In the genomic region with DNA sequence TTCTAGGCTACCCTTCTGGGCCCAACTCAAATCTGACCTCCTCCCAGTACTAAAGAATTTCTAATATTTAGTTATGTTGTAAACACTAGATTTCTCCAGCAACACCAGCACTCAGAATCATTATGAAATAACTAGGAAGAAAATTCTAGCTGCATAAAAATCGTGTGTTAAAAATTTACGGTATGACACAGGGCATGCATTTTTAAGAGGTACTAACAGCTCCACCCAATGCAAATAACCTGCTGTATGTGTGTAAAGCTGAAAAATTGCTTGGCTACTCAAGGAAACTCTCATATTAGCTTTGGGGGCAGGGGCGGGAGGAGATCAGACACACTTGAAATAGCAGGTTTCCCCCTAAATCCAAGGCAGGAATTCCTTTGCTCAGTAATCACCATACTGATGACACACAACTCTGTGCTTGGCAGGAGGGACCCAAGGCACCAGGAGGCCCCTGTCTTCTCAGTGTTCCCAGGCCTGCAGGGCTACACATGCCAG, we compare ENCODE assay signal across 17 cellular contexts. TPM values are rescaled to one million over a fixed set of nuclear protein-coding genes. Genes with fewer than 3 reads are reported as not detected.
A peak's percentile ranks its signal among the peaks of the same experiment; 100 is the strongest.
DNase-seq lines count a peak whose midpoint lies in the region; ATAC-seq and TF ChIP-seq lines count a peak whose summit lies in the region.
"Had no signal": no experiment of that assay in that cellular context is flagged by ENCODE, and none has a peak within 500 bp of the region (broad histone marks: within the 10 kb centered on the region; RNA-seq: fewer than 3 reads in every experiment).

No MANE protein-coding gene starts in this region.

- peak overlapping the region; percentile 21 for H3K4me3 Mint-ChIP-seq in T-helper 2 cell treated with Interferon-gamma antibody and Interleukin-4, amounts not matched to agents 5 μg/mL and 100 μg/mL, for 36 hours
- H3K4me3 Mint-ChIP-seq in stimulated activated effector memory CD8-positive, alpha-beta T cell treated with anti-CD3 and anti-CD28 coated beads, Interleukin-12 subunit alpha, Interleukin-12 subunit beta, amount 100 ng/mL, for 72 hours, result no peak overlapping the region
- H3K4me3 Mint-ChIP-seq: activated T-cell treated with anti-CD3 and anti-CD28 coated beads, Interleukin-2, amount 50 U/mL, for 72 hours; H9; nephron progenitor cell had no signal

- no peak for DNase-seq in T-helper 2 cell treated with Interferon-gamma antibody and Interleukin-4, amounts not matched to agents 5 μg/mL and 100 μg/mL, for 36 hours (ENCODE audit: low spot score)
- DNase-seq in T-helper 2 cell (no peak), foreskin keratinocyte (no peak), NCI-H146 (lab: John Stamatoyannopoulos, UW) (no peak)
- no peak for DNase-seq in stimulated activated effector memory CD8-positive, alpha-beta T cell treated with anti-CD3 and anti-CD28 coated beads, Interleukin-12 subunit alpha, Interleukin-12 subunit beta, amount 100 ng/mL, for 72 hours (ENCODE audit: low spot score in 2 of 2)
- DNase-seq: activated T-cell treated with anti-CD3 and anti-CD28 coated beads, Interleukin-2, amount 50 U/mL, for 72 hours; central memory CD4-positive, alpha-beta T cell; H9; NCI-H1930; NCI-H82; nephron progenitor cell had no signal

- no peaks in the 10 kb centered on the region for H3K27me3 Mint-ChIP-seq in T-helper 2 cell treated with Interferon-gamma antibody and Interleukin-4, amounts not matched to agents 5 μg/mL and 100 μg/mL, for 36 hours (ENCODE audit: low read depth)

- no peaks in the 10 kb centered on the region for H3K9me3 Mint-ChIP-seq in T-helper 2 cell treated with Interferon-gamma antibody and Interleukin-4, amounts not matched to agents 5 μg/mL and 100 μg/mL, for 36 hours
- no peaks in the 10 kb centered on the region for H3K9me3 Mint-ChIP-seq in stimulated activated effector memory CD8-positive, alpha-beta T cell treated with anti-CD3 and anti-CD28 coated beads, Interleukin-12 subunit alpha, Interleukin-12 subunit beta, amount 100 ng/mL, for 72 hours
- H3K9me3 Mint-ChIP-seq: activated T-cell treated with anti-CD3 and anti-CD28 coated beads, Interleukin-2, amount 50 U/mL, for 72 hours; H9; nephron progenitor cell had no signal

- H3K36me3 Mint-ChIP-seq in T-helper 2 cell treated with Interferon-gamma antibody and Interleukin-4, amounts not matched to agents 5 μg/mL and 100 μg/mL, for 36 hours (ENCODE audit: low read depth), result peaks cover 61% of the 10 kb centered on the region
- H3K36me3 Mint-ChIP-seq in stimulated activated effector memory CD8-positive, alpha-beta T cell treated with anti-CD3 and anti-CD28 coated beads, Interleukin-12 subunit alpha, Interleukin-12 subunit beta, amount 100 ng/mL, for 72 hours, result peaks cover 83% of the 10 kb centered on the region

- no peaks in the 10 kb centered on the region for H3K27me3 ChIP-seq in foreskin keratinocyte

- no peak for TF ChIP-seq CTCF in foreskin keratinocyte (conservative IDR thresholded peaks at IDR 0.05)

- no peak overlapping the region for H3K27ac ChIP-seq in foreskin keratinocyte
- H3K27ac ChIP-seq: 22Rv1, skin epidermis, thoracic aorta had no signal

- peak overlapping the region; percentile 82 for H3K27ac Mint-ChIP-seq in T-helper 2 cell treated with Interferon-gamma antibody and Interleukin-4, amounts not matched to agents 5 μg/mL and 100 μg/mL, for 36 hours
- H3K27ac Mint-ChIP-seq in stimulated activated effector memory CD8-positive, alpha-beta T cell treated with anti-CD3 and anti-CD28 coated beads, Interleukin-12 subunit alpha, Interleukin-12 subunit beta, amount 100 ng/mL, for 72 hours, result peak overlapping the region; percentile 40
- H3K27ac Mint-ChIP-seq: activated T-cell treated with anti-CD3 and anti-CD28 coated beads, Interleukin-2, amount 50 U/mL, for 72 hours; nephron progenitor cell had no signal

- H3K4me1 Mint-ChIP-seq in T-helper 2 cell treated with Interferon-gamma antibody and Interleukin-4, amounts not matched to agents 5 μg/mL and 100 μg/mL, for 36 hours (ENCODE audit: low read depth), result peaks cover 54% of the 10 kb centered on the region
- peaks cover 42% of the 10 kb centered on the region for H3K4me1 Mint-ChIP-seq in stimulated activated effector memory CD8-positive, alpha-beta T cell treated with anti-CD3 and anti-CD28 coated beads, Interleukin-12 subunit alpha, Interleukin-12 subunit beta, amount 100 ng/mL, for 72 hours
- H3K4me1 Mint-ChIP-seq: H9, nephron progenitor cell had no signal

- ATAC-seq in SK-N-SH treated with all-trans-retinoic acid at 6 μM for 48 hours, result peak; percentile 19; the same call in 2 of the 3 replicates
- peak; percentile 46 for ATAC-seq in foreskin keratinocyte
- no peak for ATAC-seq in stimulated activated effector memory CD8-positive, alpha-beta T cell treated with anti-CD3 and anti-CD28 coated beads, Interleukin-12 subunit alpha, Interleukin-12 subunit beta, amount 100 ng/mL, for 72 hours
- ATAC-seq in HG02588 (IDR thresholded peaks at IDR 0.05; ENCODE audit: unreplicated experiment), result no peak
- no peak for ATAC-seq in HG03097 (IDR thresholded peaks at IDR 0.05; ENCODE audit: low FRiP score, unreplicated experiment)
- ATAC-seq: activated T-cell treated with anti-CD3 and anti-CD28 coated beads, Interleukin-2, amount 50 U/mL, for 72 hours had no signal

- no peaks in the 10 kb centered on the region for H3K4me1 ChIP-seq in foreskin keratinocyte

TF ChIP-seq in SK-N-SH treated with all-trans-retinoic acid at 6 μM for 48 hours, 23 proteins besides CTCF, POLR2A, EP300 and RAD21:
- TF ChIP-seq, protein P1, sequence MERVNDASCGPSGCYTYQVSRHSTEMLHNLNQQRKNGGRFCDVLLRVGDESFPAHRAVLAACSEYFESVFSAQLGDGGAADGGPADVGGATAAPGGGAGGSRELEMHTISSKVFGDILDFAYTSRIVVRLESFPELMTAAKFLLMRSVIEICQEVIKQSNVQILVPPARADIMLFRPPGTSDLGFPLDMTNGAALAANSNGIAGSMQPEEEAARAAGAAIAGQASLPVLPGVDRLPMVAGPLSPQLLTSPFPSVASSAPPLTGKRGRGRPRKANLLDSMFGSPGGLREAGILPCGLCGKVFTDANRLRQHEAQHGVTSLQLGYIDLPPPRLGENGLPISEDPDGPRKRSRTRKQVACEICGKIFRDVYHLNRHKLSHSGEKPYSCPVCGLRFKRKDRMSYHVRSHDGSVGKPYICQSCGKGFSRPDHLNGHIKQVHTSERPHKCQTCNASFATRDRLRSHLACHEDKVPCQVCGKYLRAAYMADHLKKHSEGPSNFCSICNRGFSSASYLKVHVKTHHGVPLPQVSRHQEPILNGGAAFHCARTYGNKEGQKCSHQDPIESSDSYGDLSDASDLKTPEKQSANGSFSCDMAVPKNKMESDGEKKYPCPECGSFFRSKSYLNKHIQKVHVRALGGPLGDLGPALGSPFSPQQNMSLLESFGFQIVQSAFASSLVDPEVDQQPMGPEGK (CRISPR knock-in tag; IDR thresholded peaks at IDR 0.05; ENCODE audit: borderline replicate concordance), result no peak
- TF ChIP-seq OSR1 (CRISPR knock-in tag; IDR thresholded peaks at IDR 0.05) (no peak), RARB (CRISPR knock-in tag; IDR thresholded peaks at IDR 0.05) (no peak), ZNF8 (CRISPR knock-in tag; IDR thresholded peaks at IDR 0.05) (no peak), TSHZ2 (CRISPR knock-in tag; IDR thresholded peaks at IDR 0.05) (no peak), CSRNP3 (CRISPR knock-in tag; IDR thresholded peaks at IDR 0.05) (no peak), BACH2 (CRISPR knock-in tag; IDR thresholded peaks at IDR 0.05; ENCODE audit: borderline replicate concordance) (no peak), SNAI2 (CRISPR knock-in tag; IDR thresholded peaks at IDR 0.05) (no peak)

RNA-seq across cellular contexts. Expression of gene MACROH2A1, which starts 27.2 kb away (rescaled TPM):
- total RNA-seq in foreskin keratinocyte, result 253 and 264 TPM in 2 replicates
- polyA plus RNA-seq in foreskin keratinocyte, result 192 and 224 TPM in 2 replicates

Comparison
In these comparisons a context has a peak if more than half of its experiments do, and no peak if none do; other contexts are left out.
1. ATAC-seq: peak in SK-N-SH treated with all-trans-retinoic acid at 6 μM for 48 hours (single experiment) and foreskin keratinocyte (single experiment); none in stimulated activated effector memory CD8-positive, alpha-beta T cell treated with anti-CD3 and anti-CD28 coated beads, Interleukin-12 subunit alpha, Interleukin-12 subunit beta, amount 100 ng/mL, for 72 hours (single experiment), HG02588 (single experiment) and HG03097 (single experiment).